ENCODE assay signal across 24 cellular contexts in the genomic region with DNA sequence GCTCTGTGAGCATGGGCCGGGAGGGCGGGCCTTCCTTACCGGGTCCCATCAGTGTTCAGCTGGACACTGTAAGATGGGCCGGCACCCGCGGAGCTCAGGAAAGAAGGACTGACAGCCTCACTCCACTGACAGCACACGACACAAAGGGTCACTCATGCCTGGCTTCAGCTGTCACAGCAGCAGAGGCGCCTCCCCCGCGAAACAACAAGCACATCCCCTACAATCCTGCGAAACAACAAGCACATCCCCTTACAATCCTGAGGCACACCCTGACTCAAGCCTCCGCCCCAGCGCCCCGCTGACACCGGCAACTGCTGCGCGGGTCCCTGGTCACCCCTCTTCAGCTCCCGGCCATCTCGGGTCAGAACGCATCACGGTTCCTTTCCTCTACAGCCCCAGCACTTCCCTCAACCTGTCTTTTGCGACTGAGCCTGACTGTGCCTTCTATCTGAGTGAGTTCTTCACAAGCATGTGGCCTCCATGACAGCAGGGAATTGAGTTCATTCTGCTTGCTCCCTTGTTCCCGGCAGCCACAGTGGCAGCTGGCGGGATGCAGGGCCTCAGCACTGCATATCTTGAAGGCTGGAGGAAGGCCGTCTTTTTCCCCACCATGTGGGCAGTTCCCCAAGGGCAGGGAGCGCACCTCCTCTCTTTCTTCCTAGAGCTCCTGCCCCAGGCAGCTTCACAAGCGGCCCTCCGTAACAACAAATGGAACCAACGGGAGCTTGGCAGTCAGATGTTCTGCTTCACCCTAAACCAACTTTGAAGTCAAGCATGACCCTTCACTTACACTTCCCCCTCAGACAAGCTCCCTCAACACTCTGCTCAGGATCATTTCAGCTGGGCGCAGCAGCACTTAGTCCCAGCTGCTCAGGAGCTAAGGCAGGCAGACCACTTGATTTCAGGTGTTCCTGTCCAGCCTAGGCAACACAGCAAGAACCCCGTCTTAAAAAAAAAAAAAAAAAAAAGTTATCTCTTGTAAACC. TPM values are rescaled to one million over a fixed set of nuclear protein-coding genes. Genes with fewer than 3 reads are reported as not detected.
DNase-seq lines count a peak whose midpoint lies in the region; ATAC-seq, FAIRE-seq and TF ChIP-seq lines count a peak whose summit lies in the region.
"Had no signal": no experiment of that assay in that cellular context is flagged by ENCODE, and none has a peak within 500 bp of the region (broad histone marks: within the 10 kb centered on the region; RNA-seq: fewer than 3 reads in every experiment).

No MANE protein-coding gene starts in this region.

- H3K27me3 Mint-ChIP-seq in progenitor cell of endocrine pancreas, result peaks cover 18% of the 10 kb centered on the region
- H3K27me3 Mint-ChIP-seq: effector memory CD8-positive, alpha-beta T cell had no signal

- H3K9me3 ChIP-seq in BE2C, result no peaks in the 10 kb centered on the region
- H3K9me3 ChIP-seq: adrenal gland, colonic mucosa, SJSA1, tibial artery had no signal

- no peak overlapping the region for H3K4me3 ChIP-seq in BE2C (ENCODE audit: low read depth, low read length)
- H3K4me3 ChIP-seq: adrenal gland, colonic mucosa, K562, SJSA1, tibial artery had no signal

- peak overlapping the region; percentile 38 for H3K27ac Mint-ChIP-seq in progenitor cell of endocrine pancreas
- H3K27ac Mint-ChIP-seq: effector memory CD8-positive, alpha-beta T cell had no signal

- H3K4me1 Mint-ChIP-seq in progenitor cell of endocrine pancreas (ENCODE audit: low read depth), result peaks cover under 1% of the 10 kb centered on the region

- H3K4me3 Mint-ChIP-seq in progenitor cell of endocrine pancreas (ENCODE audit: low read depth), result no peak overlapping the region
- H3K4me3 Mint-ChIP-seq: effector memory CD8-positive, alpha-beta T cell had no signal

- no peaks in the 10 kb centered on the region for H3K4me1 ChIP-seq in BE2C
- H3K4me1 ChIP-seq: colonic mucosa, SJSA1 had no signal

- no peak for TF ChIP-seq CTCF in progenitor cell of endocrine pancreas (IDR thresholded peaks at IDR 0.05; ENCODE audit: unreplicated experiment)
- no peak for TF ChIP-seq CTCF in BE2C (IDR thresholded peaks at IDR 0.05; ENCODE audit: low read depth, low read length)

- no peaks in the 10 kb centered on the region for H3K9me3 Mint-ChIP-seq in progenitor cell of endocrine pancreas (ENCODE audit: low read depth)
- H3K9me3 Mint-ChIP-seq: effector memory CD8-positive, alpha-beta T cell had no signal

- DNase-seq in C1 segment of cervical spinal cord (lab: John Stamatoyannopoulos, UW), result peak in 8 of 14 donors; percentile 19 to 72 (median 38)
- peak in 35 of 61 donors; percentile 13 to 76 (median 37) for DNase-seq in caudate nucleus (lab: John Stamatoyannopoulos, UW)
- peak; percentile 69 for DNase-seq in medulla oblongata (ENCODE audit: extremely low spot score)
- no peak for DNase-seq in progenitor cell of endocrine pancreas (ENCODE audit: low spot score, unreplicated experiment)
- DNase-seq in activated CD4-positive, alpha-beta T cell treated with anti-CD3 and anti-CD28 coated beads, Interleukin-2, amount 50 U/mL, for 48 hours, result no peak
- DNase-seq in BE2C, result no peak
- DNase-seq in GM12891 (ENCODE audit: insufficient read length, low spot score), result no peak
- DNase-seq: activated T-cell treated with anti-CD3 and anti-CD28 coated beads, Interleukin-2, amount 50 U/mL, for 1 hour; colonic mucosa; effector memory CD8-positive, alpha-beta T cell; foreskin keratinocyte; stimulated activated CD4-positive, alpha-beta T cell treated with anti-CD3 and anti-CD28 coated beads, Interleukin-12 subunit alpha, Interleukin-12 subunit beta, amount 100 ng/mL, for 4 hours; stimulated activated CD4-positive, alpha-beta T cell treated with anti-CD3 and anti-CD28 coated beads, Interleukin-4, amount 100 ng/mL, for 24 hours; stimulated activated naive CD4-positive, alpha-beta T cell treated with Interleukin-2 at 50 U/mL for 16 hours; T-helper 1 cell; tibial artery had no signal

- no peaks in the 10 kb centered on the region for H3K36me3 ChIP-seq in BE2C
- H3K36me3 ChIP-seq: adrenal gland, colonic mucosa, SJSA1, tibial artery had no signal

- no peak for ATAC-seq in HG02763 (IDR thresholded peaks at IDR 0.05; ENCODE audit: unreplicated experiment)
- ATAC-seq: effector memory CD8-positive, alpha-beta T cell; esophagus mucosa; foreskin keratinocyte; K562 had no signal

- no peak for FAIRE-seq in GM12891 (lab: Jason Lieb, UNC)
- FAIRE-seq: D721Med, K562, keratinocyte, RCC 7860 had no signal

- H3K36me3 Mint-ChIP-seq in progenitor cell of endocrine pancreas (ENCODE audit: insufficient read depth), result no peaks in the 10 kb centered on the region

- TF ChIP-seq POLR2A in GM12891 (IDR thresholded peaks at IDR 0.05; ENCODE audit: low read depth, low read length), result no peak

- no peaks in the 10 kb centered on the region for H3K27me3 ChIP-seq in BE2C
- H3K27me3 ChIP-seq: adrenal gland, colonic mucosa, foreskin keratinocyte, SJSA1, tibial artery had no signal

- peak overlapping the region; percentile 79 for H3K27ac ChIP-seq in caudate nucleus (ENCODE audit: low read depth, low read length)
- H3K27ac ChIP-seq: colonic mucosa, foreskin keratinocyte, SJSA1, tibial artery had no signal

TF ChIP-seq in GM12891, 5 proteins besides CTCF, POLR2A, EP300 and RAD21:
- no peak for TF ChIP-seq SPI1 (IDR thresholded peaks at IDR 0.05; ENCODE audit: low read depth, low read length)

RNA-seq across cellular contexts. Expression of a gene that starts 39.6 kb away (rescaled TPM):
- total RNA-seq in progenitor cell of endocrine pancreas, result 14.6 and 15.7 TPM in 2 replicates
- 3.2 TPM for polyA plus RNA-seq in BE2C (2012; ENCODE audit: insufficient read depth, insufficient read length, low read depth)
- polyA plus RNA-seq in GM12891 (2012; ENCODE audit: low read depth, missing spikeins), result 0.09 TPM

Comparison
In these comparisons a context has a peak if more than half of its experiments do, and no peak if none do; other contexts are left out.
1. DNase-seq: peak in C1 segment of cervical spinal cord (8 of 14), caudate nucleus (35 of 61) and medulla oblongata (single experiment); none in progenitor cell of endocrine pancreas (single experiment), activated CD4-positive, alpha-beta T cell treated with anti-CD3 and anti-CD28 coated beads, Interleukin-2, amount 50 U/mL, for 48 hours (0 of 2), BE2C (single experiment) and GM12891 (single experiment).